In genomic region chr18:78105611-78106010, GRCh38 we compare ENCODE assay signal across 26 cellular contexts.
DNase-seq lines count a peak whose midpoint lies in the region; FAIRE-seq and TF ChIP-seq lines count a peak whose summit lies in the region.
"Had no signal": no experiment of that assay in that cellular context is flagged by ENCODE, and none has a peak within 500 bp of the region (broad histone marks: within the 10 kb centered on the region; RNA-seq: fewer than 3 reads in every experiment).

No MANE protein-coding gene starts in this region.

- H3K4me1 ChIP-seq in endodermal cell (ENCODE audit: control insufficient read depth, insufficient read depth, low read length) (no peaks in the 10 kb centered on the region), kidney (ENCODE audit: control insufficient read depth in 1 of 2, insufficient read depth in 1 of 2, low read depth in 1 of 2, low read length in 2 of 2) (no peaks in the 10 kb centered on the region), stomach (no peaks in the 10 kb centered on the region), spleen (no peaks in the 10 kb centered on the region)
- H3K4me1 ChIP-seq: A549, BE2C, BLaER1 had no signal

- H3K36me3 ChIP-seq in endodermal cell (ENCODE audit: control insufficient read depth, insufficient read depth, low read length) (no peaks in the 10 kb centered on the region), kidney (ENCODE audit: control insufficient read depth in 1 of 2, insufficient read depth in 2 of 2, low read length in 2 of 2) (no peaks in the 10 kb centered on the region), stomach (no peaks in the 10 kb centered on the region), spleen (no peaks in the 10 kb centered on the region)
- H3K36me3 ChIP-seq: BE2C, BLaER1 had no signal

- whole genome bisulfite sequencing in endodermal cell (ENCODE audit: insufficient coverage in 1 of 2, insufficient read length in 1 of 2), 2 experiments = 95 to 100% methylated on average over 3 to 5 of the region's 5 CpGs
- 67 to 90% (median 84%) methylated on average over 5 of the region's 5 CpGs for WGBS in stomach, 5 donors
- WGBS in spleen, 5 donors = 79 to 85% (median 83%) methylated on average over 5 of the region's 5 CpGs

- no peaks in the 10 kb centered on the region for H3K36me3 Mint-ChIP-seq in endodermal cell (ENCODE audit: low read depth)
- H3K36me3 Mint-ChIP-seq: CD14-positive monocyte; CD4-positive, alpha-beta memory T cell; CD4-positive, CD25-positive, alpha-beta regulatory T cell; CD8-positive, alpha-beta memory T cell had no signal

- peaks cover 18% of the 10 kb centered on the region for H3K9me3 Mint-ChIP-seq in endodermal cell

- H3K9ac ChIP-seq in endodermal cell (ENCODE audit: extremely low read depth, low read length, poor library complexity, severe bottlenecking) (no peak overlapping the region), kidney (ENCODE audit: low read length in 2 of 2) (no peak overlapping the region)
- H3K9ac ChIP-seq: BLaER1 had no signal

- in situ Hi-C loops in ACHN (cut with HindIII; ENCODE audit: low pct_ligation_motif_present, low pct_unique_long_range_greater_than_20kb, low sequenced_read_pairs) = no loop called here

- H3K4me3 ChIP-seq in endodermal cell (ENCODE audit: low read length) (no peak overlapping the region), kidney (ENCODE audit: low read length in 2 of 2) (no peak overlapping the region), stomach (no peak overlapping the region), spleen (no peak overlapping the region)
- H3K4me3 ChIP-seq: A549, BLaER1 had no signal

- no peaks in the 10 kb centered on the region for H3K27me3 Mint-ChIP-seq in endodermal cell (ENCODE audit: insufficient read depth)
- H3K27me3 Mint-ChIP-seq: CD4-positive, alpha-beta memory T cell; CD4-positive, CD25-positive, alpha-beta regulatory T cell had no signal

- intact Hi-C loops in kidney (cut with DNase I) = no loop called here
- intact Hi-C loops in stomach (cut with DNase I; ENCODE audit: low total_unique reads) = no loop called here
- intact Hi-C loops in spleen (cut with DNase I; ENCODE audit: low total_unique reads) = no loop called here

- no peak for TF ChIP-seq EP300 in stomach (IDR thresholded peaks at IDR 0.05)

- TF ChIP-seq CTCF in endodermal cell (conservative IDR thresholded peaks at IDR 0.05) (no peak), kidney (IDR thresholded peaks at IDR 0.05; ENCODE audit: borderline replicate concordance, extremely low read depth, insufficient read depth) (no peak), stomach (IDR thresholded peaks at IDR 0.05) (no peak), spleen (IDR thresholded peaks at IDR 0.05 in 8 of 11, conservative IDR thresholded peaks at IDR 0.05 in 3 of 11) (no peak)

- H3K9me3 ChIP-seq in endodermal cell (ENCODE audit: control insufficient read depth, low read length) (no peaks in the 10 kb centered on the region), kidney (ENCODE audit: control insufficient read depth in 1 of 2, low read length in 2 of 2) (no peaks in the 10 kb centered on the region), stomach (peaks cover 0 to 7% (median 3%) of the 10 kb centered on the region in 4 donors), spleen (peaks cover 0 to 24% (median 2%) of the 10 kb centered on the region in 8 donors)
- H3K9me3 ChIP-seq: A549, BE2C, BLaER1 had no signal

- H3K27ac ChIP-seq in endodermal cell (ENCODE audit: low read depth, low read length) = no peak overlapping the region
- H3K27ac ChIP-seq in kidney (ENCODE audit: low read depth in 2 of 2, low read length in 2 of 2) = no peak overlapping the region
- H3K27ac ChIP-seq in stomach = no peak overlapping the region
- no peak overlapping the region for H3K27ac ChIP-seq in spleen
- H3K27ac ChIP-seq: 22Rv1, A549, BLaER1 had no signal

- no peak overlapping the region for H3K4me3 Mint-ChIP-seq in endodermal cell
- H3K4me3 Mint-ChIP-seq: CD14-positive monocyte; CD4-positive, alpha-beta memory T cell; CD4-positive, CD25-positive, alpha-beta regulatory T cell; CD8-positive, alpha-beta memory T cell had no signal

- H3K27me3 ChIP-seq in endodermal cell (ENCODE audit: control insufficient read depth, insufficient read depth, low read length, poor library complexity, severe bottlenecking) (no peaks in the 10 kb centered on the region), stomach (no peaks in the 10 kb centered on the region), spleen (replicated peaks in 1 of 7) (no peaks in the 10 kb centered on the region)
- H3K27me3 ChIP-seq: BE2C, BLaER1 had no signal

- peak; percentile 5 for DNase-seq in activated CD8-positive, alpha-beta memory T cell treated with anti-CD3 and anti-CD28 coated beads for 24 hours
- DNase-seq in activated CD8-positive, alpha-beta memory T cell treated with anti-CD3 and anti-CD28 coated beads, Interleukin-2, amount 50 U/mL, for 48 hours = no peak
- DNase-seq in endodermal cell (peak; percentile 7), kidney (peak; percentile 35), stomach (no peak), spleen (no peak), ACHN (no peak)
- DNase-seq: BE2C; C1 segment of cervical spinal cord; CD4-positive, alpha-beta memory T cell; CD4-positive, CD25-positive, alpha-beta regulatory T cell; CD8-positive, alpha-beta memory T cell; COR-L47; DMS 273 treated with DMSO at 0.1 percent for 48 hours; DMS153; DMS53; DMS79; DND-41; EL; GDM1 had no signal

- FAIRE-seq in kidney (lab: Jason Lieb, UNC) = no peak
- FAIRE-seq: A549, GM12891, GM19239 had no signal

- H3K4me1 Mint-ChIP-seq in endodermal cell = no peaks in the 10 kb centered on the region
- H3K4me1 Mint-ChIP-seq: CD14-positive monocyte; CD4-positive, alpha-beta memory T cell; CD4-positive, CD25-positive, alpha-beta regulatory T cell; CD8-positive, alpha-beta memory T cell had no signal

- no peak overlapping the region for H3K27ac Mint-ChIP-seq in endodermal cell
- H3K27ac Mint-ChIP-seq: CD14-positive monocyte; CD4-positive, alpha-beta memory T cell; CD4-positive, CD25-positive, alpha-beta regulatory T cell; CD8-positive, alpha-beta memory T cell had no signal

- no peak for TF ChIP-seq POLR2A in stomach (IDR thresholded peaks at IDR 0.05)
- TF ChIP-seq POLR2A in spleen (IDR thresholded peaks at IDR 0.05) = no peak

Comparison
In these comparisons a context has a peak if more than half of its experiments do, and no peak if none do; other contexts are left out.
1. DNase-seq: peak in activated CD8-positive, alpha-beta memory T cell treated with anti-CD3 and anti-CD28 coated beads for 24 hours (single experiment), endodermal cell (single experiment) and kidney (single experiment); none in activated CD8-positive, alpha-beta memory T cell treated with anti-CD3 and anti-CD28 coated beads, Interleukin-2, amount 50 U/mL, for 48 hours (single experiment), stomach (single experiment), spleen (single experiment) and ACHN (single experiment).